ENCODE assay signal across 8 cellular contexts in the genomic region with DNA sequence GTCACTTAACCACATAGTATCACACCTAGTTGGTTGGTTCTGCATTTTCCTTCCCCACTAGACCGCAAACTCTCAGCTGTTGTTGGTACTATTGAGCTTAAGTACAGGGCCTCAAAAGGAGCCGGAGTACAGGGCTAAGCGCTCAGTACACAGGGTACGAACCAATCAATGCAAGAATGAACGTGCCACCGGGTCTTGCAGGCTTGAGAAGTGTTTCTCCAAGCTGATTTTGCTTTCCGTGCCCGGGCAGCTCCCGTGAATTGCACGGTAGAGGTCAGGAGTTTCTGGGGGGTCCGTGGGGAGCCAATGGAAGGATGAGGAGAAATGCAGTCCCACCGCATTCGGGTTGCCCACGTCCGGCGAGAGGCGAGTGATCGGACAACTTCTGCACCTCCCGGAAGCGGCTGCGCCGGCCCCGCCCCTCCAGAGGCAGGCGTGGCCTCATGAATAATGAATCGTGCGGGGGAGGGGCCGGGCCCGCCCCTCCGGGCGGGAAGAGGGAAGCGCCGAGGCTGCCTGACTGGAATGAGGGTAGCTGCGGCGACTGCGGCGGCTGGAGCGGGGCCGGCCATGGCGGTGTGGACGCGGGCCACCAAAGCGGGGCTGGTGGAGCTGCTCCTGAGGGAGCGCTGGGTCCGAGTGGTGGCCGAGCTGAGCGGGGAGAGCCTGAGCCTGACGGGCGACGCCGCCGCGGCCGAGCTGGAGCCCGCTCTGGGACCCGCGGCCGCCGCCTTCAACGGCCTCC. TPM values are rescaled to one million over a fixed set of nuclear protein-coding genes. Genes with fewer than 3 reads are reported as not detected.
DNase-seq lines count a peak whose midpoint lies in the region; ATAC-seq and TF ChIP-seq lines count a peak whose summit lies in the region.

A gene (plus strand): TSS at position 523 of the 745 bp plus-strand sequence. CDS start 3 bp downstream, at position 526.

- no peaks in the 10 kb centered on the region for H3K27me3 Mint-ChIP-seq in chondrocyte (ENCODE audit: low read depth)

- peak within 1 kb of the TSS; percentile 86 for H3K4me3 ChIP-seq in kidney epithelial cell (ENCODE audit: low read depth, low read length)

- no peaks in the 10 kb centered on the region for H3K9me3 Mint-ChIP-seq in chondrocyte (ENCODE audit: low read depth)

- ATAC-seq in GM18873 (IDR thresholded peaks at IDR 0.05; ENCODE audit: low FRiP score, unreplicated experiment) (peak; percentile 75), HG03135 (IDR thresholded peaks at IDR 0.05; ENCODE audit: unreplicated experiment) (peak; percentile 82)

- peaks cover 50% of the 10 kb centered on the region for H3K4me1 Mint-ChIP-seq in chondrocyte (ENCODE audit: low read depth)

- no peaks in the 10 kb centered on the region for H3K36me3 Mint-ChIP-seq in chondrocyte (ENCODE audit: low read depth)

- TF ChIP-seq CTCF in chondrocyte (IDR thresholded peaks at IDR 0.05) (no peak), kidney epithelial cell (IDR thresholded peaks at IDR 0.05; ENCODE audit: insufficient read depth, low read length, poor library complexity, severe bottlenecking) (no peak)

- peak; percentile 93 for DNase-seq in AG08396 (ENCODE audit: low spot score)
- peak; percentile 32 for DNase-seq in NCI-H345 treated with DMSO at 0.1 percent for 48 hours (lab: John Stamatoyannopoulos, UW; ENCODE audit: unreplicated experiment)
- DNase-seq in activated CD4-positive, alpha-beta T cell treated with anti-CD3 and anti-CD28 coated beads for 1 hour = peak; percentile 67
- peak; percentile 97 for DNase-seq in chondrocyte (ENCODE audit: low spot score)
- no peak for DNase-seq in kidney epithelial cell (ENCODE audit: low read depth)
- peak; percentile 61 to 78 for DNase-seq in stimulated activated CD4-positive, alpha-beta T cell treated with anti-CD3 and anti-CD28 coated beads, Interleukin-15, amount 100 ng/mL, for 48 hours (ENCODE audit: low read depth in 2 of 2)

- peak within 1 kb of the TSS; percentile 90 for H3K27ac Mint-ChIP-seq in chondrocyte (ENCODE audit: unreplicated experiment)

- no peaks in the 10 kb centered on the region for H3K36me3 ChIP-seq in kidney epithelial cell (ENCODE audit: control insufficient read depth, insufficient read depth, low read length)

- no peaks in the 10 kb centered on the region for H3K27me3 ChIP-seq in kidney epithelial cell (ENCODE audit: control insufficient read depth, insufficient read depth, low read length)

- H3K4me3 Mint-ChIP-seq in chondrocyte (ENCODE audit: unreplicated experiment) = peak within 1 kb of the TSS; percentile 86

RNA-seq across cellular contexts. Expression of the gene that starts here (rescaled TPM):
- total RNA-seq in chondrocyte = 38.4 to 49.5 TPM (median 49.1 TPM) in 3 replicates
- total RNA-seq in kidney epithelial cell = 9.0 and 28.8 TPM in 2 replicates
